Comparison of ENCODE assay signal across 22 cellular contexts in the genomic region with DNA sequence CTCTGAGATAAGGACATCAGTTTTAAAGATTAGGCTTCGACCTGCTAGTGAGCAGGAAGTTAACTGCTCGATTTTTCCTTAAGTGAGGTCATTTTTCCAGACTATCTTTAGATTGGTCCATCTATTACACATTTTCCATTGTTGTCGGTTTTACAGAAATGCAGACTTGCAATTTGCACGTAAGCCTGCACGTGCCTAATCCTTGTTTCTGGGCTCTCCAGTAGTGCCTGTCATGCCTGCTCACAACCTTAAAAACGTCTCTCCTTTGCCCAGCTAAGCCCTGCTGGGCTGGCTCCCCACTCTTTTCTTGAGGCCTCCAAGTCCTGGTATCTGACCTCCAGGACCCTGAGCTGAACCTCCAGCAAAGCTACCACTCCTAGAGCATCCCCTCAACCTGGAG.
"Had no signal": no experiment of that assay in that cellular context is flagged by ENCODE, and none has a peak within 500 bp of the region (broad histone marks: within the 10 kb centered on the region; RNA-seq: fewer than 3 reads in every experiment).

No MANE protein-coding gene starts in this region.

- H3K4me3 ChIP-seq: dorsolateral prefrontal cortex, lower lobe of right lung, prostate gland, right atrium auricular region, skin epidermis, thoracic aorta, transverse colon, vagina had no signal

- H3K27ac ChIP-seq: dorsolateral prefrontal cortex, lower lobe of right lung, parathyroid adenoma, prostate gland, right atrium auricular region, skin epidermis, thoracic aorta, transverse colon, vagina had no signal

- H3K4me1 Mint-ChIP-seq: immature natural killer cell had no signal

- H3K4me1 ChIP-seq: lower lobe of right lung, parathyroid adenoma, prostate gland, right atrium auricular region, transverse colon, vagina had no signal

- H3K79me2 ChIP-seq: parathyroid adenoma had no signal

- FAIRE-seq: frontal cortex had no signal

- H3K9me3 ChIP-seq: prostate gland, thoracic aorta, transverse colon had no signal

- H3K9ac ChIP-seq: parathyroid adenoma had no signal

- H2AFZ ChIP-seq: parathyroid adenoma had no signal

- H3K27me3 ChIP-seq: dorsolateral prefrontal cortex, right atrium auricular region, transverse colon, vagina had no signal

- H3K27me3 Mint-ChIP-seq: stimulated activated naive B cell treated with anti-CD40 and anti-IgM and Interleukin-4, amounts not matched to agents 10 μg/mL and 1 μg/mL and 100 μg/mL, for 72 hours; stimulated activated naive CD8-positive, alpha-beta T cell treated with anti-CD3 and anti-CD28 coated beads, Interleukin-15, Interleukin-2, amounts not matched to agents 100 ng/mL and 50 ng/mL, for 24 hours had no signal

- H3K36me3 Mint-ChIP-seq: natural killer cell had no signal

- H3K4me3 Mint-ChIP-seq: immature natural killer cell; natural killer cell; neural crest cell; stimulated activated naive B cell treated with anti-CD40 and anti-IgM and Interleukin-4, amounts not matched to agents 10 μg/mL and 1 μg/mL and 100 μg/mL, for 72 hours; stimulated activated naive CD8-positive, alpha-beta T cell treated with anti-CD3 and anti-CD28 coated beads, Interleukin-15, Interleukin-2, amounts not matched to agents 100 ng/mL and 50 ng/mL, for 24 hours had no signal

- H3K36me3 ChIP-seq: lower lobe of right lung, prostate gland, right atrium auricular region, thoracic aorta, transverse colon, vagina had no signal

- DNase-seq: cortex of kidney; dorsolateral prefrontal cortex; effector CD4-positive, alpha-beta T cell; hypothalamus; immature natural killer cell; islet precursor cell; left ventricle myocardium superior; lower lobe of right lung; natural killer cell; stimulated activated CD4-positive, alpha-beta T cell treated with anti-CD3 and anti-CD28 coated beads, Interleukin-15, amount 100 ng/mL, for 24 hours; stimulated activated CD4-positive, alpha-beta T cell treated with anti-CD3 and anti-CD28 coated beads, Interleukin-2, amount 100 ng/mL, for 48 hours; stimulated activated naive B cell treated with anti-CD40 and anti-IgM and Interleukin-4, amounts not matched to agents 10 μg/mL and 1 μg/mL and 100 μg/mL, for 72 hours; transverse colon had no signal

- ATAC-seq: left ventricle myocardium superior; lower lobe of right lung; natural killer cell; stimulated activated naive B cell treated with anti-CD40 and anti-IgM and Interleukin-4, amounts not matched to agents 10 μg/mL and 1 μg/mL and 100 μg/mL, for 72 hours had no signal

- H3K27ac Mint-ChIP-seq: immature natural killer cell; natural killer cell; stimulated activated naive B cell treated with anti-CD40 and anti-IgM and Interleukin-4, amounts not matched to agents 10 μg/mL and 1 μg/mL and 100 μg/mL, for 72 hours; stimulated activated naive CD8-positive, alpha-beta T cell treated with anti-CD3 and anti-CD28 coated beads, Interleukin-15, Interleukin-2, amounts not matched to agents 100 ng/mL and 50 ng/mL, for 24 hours had no signal
